16 cellular contexts compared by ENCODE assay signal in genomic region chr15:98787936-98788757, GRCh38.
A peak's percentile ranks its signal among the peaks of the same experiment; 100 is the strongest.
DNase-seq lines count a peak whose midpoint lies in the region; FAIRE-seq and TF ChIP-seq lines count a peak whose summit lies in the region.
"Had no signal": no experiment of that assay in that cellular context is flagged by ENCODE, and none has a peak within 500 bp of the region (broad histone marks: within the 10 kb centered on the region; RNA-seq: fewer than 3 reads in every experiment).

No MANE protein-coding gene starts in this region.

- H3K9ac ChIP-seq in neural progenitor cell (no peak overlapping the region), kidney (ENCODE audit: low read length in 2 of 2) (no peak overlapping the region)

- no peaks in the 10 kb centered on the region for H3K9me3 Mint-ChIP-seq in neural progenitor cell
- H3K9me3 Mint-ChIP-seq: activated B cell treated with CpG ODN at 0.5 μM for 24 hours had no signal

- intact Hi-C loops in kidney (cut with DNase I) = no loop called here

- H3K27me3 Mint-ChIP-seq in neural progenitor cell (ENCODE audit: insufficient read depth, low read depth) = no peaks in the 10 kb centered on the region

- H3K4me1 Mint-ChIP-seq in neural progenitor cell = peaks cover 87% of the 10 kb centered on the region
- H3K4me1 Mint-ChIP-seq: activated B cell treated with CpG ODN at 0.5 μM for 24 hours had no signal

- DNase-seq in EH (ENCODE audit: low read depth) = peak; percentile 54
- DNase-seq in NCI-H226 = peak; percentile 53
- peak; percentile 51 for DNase-seq in epithelial cell of esophagus (ENCODE audit: low read depth)
- peak; percentile 55 for DNase-seq in neural progenitor cell (ENCODE audit: low spot score)
- DNase-seq in kidney = no peak
- DNase-seq in HK-2 (ENCODE audit: unreplicated experiment) = no peak
- no peak for DNase-seq in HuH-7 (ENCODE audit: low spot score)
- DNase-seq in activated effector memory CD4-positive, alpha-beta T cell treated with Interleukin-2 at 50 U/mL for 16 hours = no peak
- DNase-seq: activated B cell treated with CpG ODN at 0.5 μM for 24 hours; activated gamma-delta T cell treated with Interleukin-2 at 50 U/mL for 16 hours; DMS 273 treated with DMSO at 0.1 percent for 48 hours; NCI-H1105 treated with DMSO at 0.1 percent for 48 hours; NK-92 treated with Interleukin-12 subunit alpha and Interleukin-12 subunit beta, amount 100 ng/mL, for 24 hours; occipital lobe had no signal

- no peaks in the 10 kb centered on the region for H3K9me3 ChIP-seq in neural progenitor cell (ENCODE audit: low read depth)
- no peaks in the 10 kb centered on the region for H3K9me3 ChIP-seq in kidney (ENCODE audit: control insufficient read depth in 1 of 2, low read length in 2 of 2)
- H3K9me3 ChIP-seq: thyroid gland had no signal

- no peaks in the 10 kb centered on the region for H3K36me3 Mint-ChIP-seq in neural progenitor cell

- peaks cover 95% of the 10 kb centered on the region for H4K20me1 ChIP-seq in neural progenitor cell (ENCODE audit: low read depth)

- H3K36me3 ChIP-seq in neural progenitor cell (no peaks in the 10 kb centered on the region), kidney (ENCODE audit: control insufficient read depth in 1 of 2, insufficient read depth in 2 of 2, low read length in 2 of 2) (no peaks in the 10 kb centered on the region)
- H3K36me3 ChIP-seq: thyroid gland had no signal

- H3K27me3 ChIP-seq in neural progenitor cell = no peaks in the 10 kb centered on the region
- H3K27me3 ChIP-seq: dorsolateral prefrontal cortex, thyroid gland had no signal

- H3K4me1 ChIP-seq in neural progenitor cell (peaks cover 77% of the 10 kb centered on the region), kidney (ENCODE audit: control insufficient read depth in 1 of 2, insufficient read depth in 1 of 2, low read depth in 1 of 2, low read length in 2 of 2) (peaks cover 20 to 55% of the 10 kb centered on the region in 2 donors)

- H3K79me2 ChIP-seq in neural progenitor cell (ENCODE audit: low read depth) = peaks cover 96% of the 10 kb centered on the region

- H3K4me2 ChIP-seq in neural progenitor cell = peak overlapping the region; percentile 75

- H3K4me3 ChIP-seq in epithelial cell of esophagus (ENCODE audit: low read length) (no peak overlapping the region), neural progenitor cell (no peak overlapping the region), kidney (ENCODE audit: low read length in 2 of 2) (no peak overlapping the region)
- H3K4me3 ChIP-seq: dorsolateral prefrontal cortex, thyroid gland had no signal

- H3K4me3 Mint-ChIP-seq in neural progenitor cell = peak overlapping the region; percentile 26
- H3K4me3 Mint-ChIP-seq: activated B cell treated with CpG ODN at 0.5 μM for 24 hours had no signal

- H3K27ac ChIP-seq in neural progenitor cell (no peak overlapping the region), kidney (ENCODE audit: low read depth in 2 of 2, low read length in 2 of 2) (no peak overlapping the region)
- H3K27ac ChIP-seq: thyroid gland had no signal

- H3K27ac Mint-ChIP-seq in neural progenitor cell = peak overlapping the region; percentile 90
- H3K27ac Mint-ChIP-seq: activated B cell treated with CpG ODN at 0.5 μM for 24 hours had no signal

- TF ChIP-seq CTCF in epithelial cell of esophagus (IDR thresholded peaks at IDR 0.05; ENCODE audit: insufficient read depth, low read depth, low read length, missing control alignments) (no peak), neural progenitor cell (IDR thresholded peaks at IDR 0.05) (no peak), kidney (IDR thresholded peaks at IDR 0.05; ENCODE audit: borderline replicate concordance, extremely low read depth, insufficient read depth) (no peak)

- no peak overlapping the region for H2AFZ ChIP-seq in neural progenitor cell (replicated peaks)

- no peak for FAIRE-seq in kidney (lab: Jason Lieb, UNC)

- H3F3A ChIP-seq in neural progenitor cell (ENCODE audit: low read depth) = peaks cover 29% of the 10 kb centered on the region

Comparison
In these comparisons a context has a peak if more than half of its experiments do, and no peak if none do; other contexts are left out.
1. DNase-seq: peak in EH (single experiment), NCI-H226 (single experiment), epithelial cell of esophagus (single experiment) and neural progenitor cell (single experiment); none in kidney (single experiment), HK-2 (single experiment), HuH-7 (single experiment) and activated effector memory CD4-positive, alpha-beta T cell treated with Interleukin-2 at 50 U/mL for 16 hours (single experiment).